Comparison of ENCODE assay signal across 25 cellular contexts in genomic region chr1:78038071-78038470, GRCh38. TPM values are rescaled to one million over a fixed set of nuclear protein-coding genes. Genes with fewer than 3 reads are reported as not detected.
DNase-seq lines count a peak whose midpoint lies in the region; ATAC-seq and TF ChIP-seq lines count a peak whose summit lies in the region.
"Had no signal": no experiment of that assay in that cellular context is flagged by ENCODE, and none has a peak within 500 bp of the region (broad histone marks: within the 10 kb centered on the region; RNA-seq: fewer than 3 reads in every experiment).

No MANE protein-coding gene starts in this region.

- H3K36me3 Mint-ChIP-seq in activated CD8-positive, alpha-beta memory T cell treated with anti-CD3 and anti-CD28 coated beads, Interleukin-2, amount 10 ng/mL, durations not matched to agents 7 days and 5 days: no peaks in the 10 kb centered on the region

- H3K4me1 Mint-ChIP-seq in activated CD8-positive, alpha-beta memory T cell treated with anti-CD3 and anti-CD28 coated beads, Interleukin-2, amount 10 ng/mL, durations not matched to agents 7 days and 5 days: peaks cover 6% of the 10 kb centered on the region

- H3K4me3 Mint-ChIP-seq in activated CD8-positive, alpha-beta memory T cell treated with anti-CD3 and anti-CD28 coated beads, Interleukin-2, amount 10 ng/mL, durations not matched to agents 7 days and 5 days: no peak overlapping the region
- H3K4me3 Mint-ChIP-seq: activated B cell treated with CpG ODN at 0.5 μM for 24 hours; activated naive CD8-positive, alpha-beta T cell treated with anti-CD3 and anti-CD28 coated beads, Interleukin-2, amount 50 U/mL, for 24 hours; B cell had no signal

- peak overlapping the region; percentile 41 to 90 (median 72) for H3K27ac ChIP-seq in body of pancreas
- H3K27ac ChIP-seq: cardiac muscle cell, dorsolateral prefrontal cortex, thyroid gland had no signal

- TF ChIP-seq CTCF in AG10803 (conservative IDR thresholded peaks at IDR 0.05; ENCODE audit: low read length) (no peak), LNCaP clone FGC (IDR thresholded peaks at IDR 0.05; ENCODE audit: control insufficient read depth, extremely low read depth, insufficient read depth) (no peak), body of pancreas (IDR thresholded peaks at IDR 0.05) (no peak), fibroblast of villous mesenchyme (IDR thresholded peaks at IDR 0.05; ENCODE audit: insufficient read depth, low read depth, low read length) (no peak)

- H3K36me3 ChIP-seq in body of pancreas (replicated peaks in 1 of 2; ENCODE audit: insufficient read depth in 1 of 2, low read depth in 2 of 2): no peaks in the 10 kb centered on the region
- H3K36me3 ChIP-seq: cardiac muscle cell, thyroid gland had no signal

- H3K27me3 ChIP-seq in body of pancreas: no peaks in the 10 kb centered on the region
- H3K27me3 ChIP-seq: dorsolateral prefrontal cortex, thyroid gland had no signal

- ATAC-seq in body of pancreas (peak; percentile 72), HG02970 (IDR thresholded peaks at IDR 0.05; ENCODE audit: low FRiP score, unreplicated experiment) (no peak)
- no peak for ATAC-seq in activated CD8-positive, alpha-beta memory T cell treated with anti-CD3 and anti-CD28 coated beads, Interleukin-2, amount 10 ng/mL, durations not matched to agents 7 days and 5 days
- ATAC-seq: activated naive CD8-positive, alpha-beta T cell treated with anti-CD3 and anti-CD28 coated beads, Interleukin-2, amount 50 U/mL, for 24 hours had no signal

- H3K4me3 ChIP-seq in AG10803 (ENCODE audit: low read length) (no peak overlapping the region), LNCaP clone FGC (ENCODE audit: low read depth, low read length) (no peak overlapping the region), body of pancreas (no peak overlapping the region), fibroblast of villous mesenchyme (ENCODE audit: low read depth, low read length) (no peak overlapping the region)
- H3K4me3 ChIP-seq: cardiac muscle cell, dorsolateral prefrontal cortex, thyroid gland had no signal

- H3K27me3 Mint-ChIP-seq in activated CD8-positive, alpha-beta memory T cell treated with anti-CD3 and anti-CD28 coated beads, Interleukin-2, amount 10 ng/mL, durations not matched to agents 7 days and 5 days: peaks cover 14% of the 10 kb centered on the region
- H3K27me3 Mint-ChIP-seq: activated B cell treated with CpG ODN at 0.5 μM for 24 hours had no signal

- intact Hi-C loops in body of pancreas (cut with DNase I): no loop called here

- no peak overlapping the region for H3K27ac Mint-ChIP-seq in activated CD8-positive, alpha-beta memory T cell treated with anti-CD3 and anti-CD28 coated beads, Interleukin-2, amount 10 ng/mL, durations not matched to agents 7 days and 5 days
- H3K27ac Mint-ChIP-seq: activated B cell treated with CpG ODN at 0.5 μM for 24 hours; activated naive CD8-positive, alpha-beta T cell treated with anti-CD3 and anti-CD28 coated beads, Interleukin-2, amount 50 U/mL, for 24 hours; B cell had no signal

- H3K4me1 ChIP-seq in body of pancreas: peaks cover 63% of the 10 kb centered on the region
- H3K4me1 ChIP-seq: thyroid gland had no signal

- no peaks in the 10 kb centered on the region for H3K9me3 ChIP-seq in body of pancreas
- H3K9me3 ChIP-seq: thyroid gland had no signal

- TF ChIP-seq POLR2A in body of pancreas (IDR thresholded peaks at IDR 0.05): peak in 2 of 3 donors; percentile 41 to 42

- H3K9me3 Mint-ChIP-seq in activated CD8-positive, alpha-beta memory T cell treated with anti-CD3 and anti-CD28 coated beads, Interleukin-2, amount 10 ng/mL, durations not matched to agents 7 days and 5 days (ENCODE audit: low read depth): no peaks in the 10 kb centered on the region
- H3K9me3 Mint-ChIP-seq: activated B cell treated with CpG ODN at 0.5 μM for 24 hours had no signal

- CTCF ChIA-PET in activated CD8-positive, alpha-beta memory T cell treated with anti-CD3 and anti-CD28 coated beads, Interleukin-2, amount 10 ng/mL, durations not matched to agents 7 days and 5 days (lab: Charles Lee): no interaction called here

- peak; percentile 29 for DNase-seq in AG10803 (ENCODE audit: low read depth)
- peak; percentile 79 for DNase-seq in LNCaP clone FGC (ENCODE audit: low read depth)
- DNase-seq in body of pancreas: peak in 1 of 4 donors; percentile 17
- peak; percentile 61 for DNase-seq in fibroblast of villous mesenchyme (ENCODE audit: low read depth)
- no peak for DNase-seq in activated CD8-positive, alpha-beta memory T cell treated with anti-CD3 and anti-CD28 coated beads, Interleukin-2, amount 10 ng/mL, durations not matched to agents 7 days and 5 days
- no peak for DNase-seq in SKM-1 treated with dmso at 0.1 percent for 144 hours (lab: John Stamatoyannopoulos, UW; ENCODE audit: unreplicated experiment)
- no peak for DNase-seq in AG08395 (ENCODE audit: low spot score)
- DNase-seq: activated B cell treated with CpG ODN at 0.5 μM for 24 hours; activated CD4-positive, alpha-beta T cell treated with anti-CD3 and anti-CD28 coated beads, Interleukin-2, amount 50 U/mL, for 48 hours; activated gamma-delta T cell; activated naive CD8-positive, alpha-beta T cell treated with anti-CD3 and anti-CD28 coated beads, Interleukin-2, amount 50 U/mL, for 24 hours; DMS79; dorsolateral prefrontal cortex; Kasumi-1; mesendoderm; NCI-H1105; NCI-H2107; NCI-H524 treated with DMSO at 0.1 percent for 48 hours; stimulated activated CD4-positive, alpha-beta T cell treated with anti-CD3 and anti-CD28 coated beads, Interleukin-4, amount 100 ng/mL, for 1 hour; stimulated activated naive CD4-positive, alpha-beta T cell treated with Interleukin-2 at 50 U/mL for 16 hours; T-helper 9 cell; thyroid gland had no signal

- 27 to 49% methylated on average over 2 of the region's 2 CpGs for WGBS in body of pancreas, 2 donors

RNA-seq across cellular contexts. Expression of gene GIPC2, which starts 7.7 kb away (rescaled TPM):
- 10 to 100 TPM; 19.2 to 20.1 TPM for total RNA-seq in body of pancreas
- total RNA-seq in fibroblast of villous mesenchyme: 0.32 and 0.43 TPM in 2 replicates
- total RNA-seq in activated CD8-positive, alpha-beta memory T cell treated with anti-CD3 and anti-CD28 coated beads, Interleukin-2, amount 10 ng/mL, durations not matched to agents 7 days and 5 days: under 1 TPM; 0.23 to 0.38 TPM
- total RNA-seq: activated B cell treated with CpG ODN at 0.5 μM for 24 hours, B cell had no signal

RNA-seq across cellular contexts. Expression of gene DNAJB4, which starts 33.3 kb away (rescaled TPM):
- total RNA-seq in body of pancreas (10 to 100 TPM; 20.2 to 24.1 TPM), fibroblast of villous mesenchyme (35.4 and 57.0 TPM in 2 replicates)
- total RNA-seq in activated CD8-positive, alpha-beta memory T cell treated with anti-CD3 and anti-CD28 coated beads, Interleukin-2, amount 10 ng/mL, durations not matched to agents 7 days and 5 days: 10 to 100 TPM; 11.5 to 23.0 TPM

RNA-seq across cellular contexts. Expression of gene FUBP1, which starts 59.2 kb away (rescaled TPM):
- 10 to 100 TPM; 56.7 to 63.8 TPM for total RNA-seq in body of pancreas
- total RNA-seq in fibroblast of villous mesenchyme: 87.0 and 125 TPM in 2 replicates
- 100 to 1,000 TPM; 220 to 222 TPM for total RNA-seq in activated CD8-positive, alpha-beta memory T cell treated with anti-CD3 and anti-CD28 coated beads, Interleukin-2, amount 10 ng/mL, durations not matched to agents 7 days and 5 days

Comparison
In these comparisons a context has a peak if more than half of its experiments do, and no peak if none do; other contexts are left out.
1. DNase-seq: peak in AG10803 (single experiment), LNCaP clone FGC (single experiment) and fibroblast of villous mesenchyme (single experiment); none in activated CD8-positive, alpha-beta memory T cell treated with anti-CD3 and anti-CD28 coated beads, Interleukin-2, amount 10 ng/mL, durations not matched to agents 7 days and 5 days (single experiment), SKM-1 treated with dmso at 0.1 percent for 144 hours (single experiment) and AG08395 (single experiment).
2. RNA of gene GIPC2, which starts 7.7 kb away (total RNA-seq): 19.2 to 20.1 TPM in body of pancreas; 0.32 to 0.43 TPM in fibroblast of villous mesenchyme and 0.23 to 0.38 TPM in activated CD8-positive, alpha-beta memory T cell treated with anti-CD3 and anti-CD28 coated beads, Interleukin-2, amount 10 ng/mL, durations not matched to agents 7 days and 5 days; every median in the first group is over 10 times any median in the second.